ENCODE assay signal across 1 cellular context in genomic region chr15:42085236-42085605, GRCh38.
TF ChIP-seq lines count a peak whose summit lies in the region.

No MANE protein-coding gene starts in this region.

TF ChIP-seq in H1, 55 proteins besides CTCF, POLR2A, EP300 and RAD21 (continued from another document):
- TF ChIP-seq SP1 (IDR thresholded peaks at IDR 0.05; ENCODE audit: low read depth, low read length): no peak
TF ChIP-seq in H1: peak in this region for 0.
